ENCODE assay signal across 8 cellular contexts in genomic region chr7:114922151-114922651, GRCh38. TPM values are rescaled to one million over a fixed set of nuclear protein-coding genes. Genes with fewer than 3 reads are reported as not detected.
DNase-seq lines count a peak whose midpoint lies in the region; ATAC-seq and TF ChIP-seq lines count a peak whose summit lies in the region.

No MANE protein-coding gene starts in this region.

- DNase-seq in IMR-90 (peak; percentile 64), dorsolateral prefrontal cortex (peak in 3 of 10 donors; percentile 41 to 47 (median 45)), memory B cell (ENCODE audit: low spot score in 2 of 2) (peak; percentile 32 to 58), KG1 (lab: John Stamatoyannopoulos, UW) (no peak)
- peak; percentile 89 for DNase-seq in activated CD4-positive, alpha-beta T cell treated with anti-CD3 and anti-CD28 coated beads, Interleukin-2, amount 10 ng/mL, durations not matched to agents 24 days and 14 days
- peak; percentile 22 to 35 for DNase-seq in stimulated activated CD8-positive, alpha-beta memory T cell treated with anti-CD3 and anti-CD28 coated beads, Interleukin-2, amount 100 ng/mL, for 1 hour (ENCODE audit: low read depth in 2 of 2)

- H3K18ac ChIP-seq in IMR-90 (ENCODE audit: low read depth, low read length) = peak overlapping the region; percentile 90

- H3K4me2 ChIP-seq in DOHH2 (ENCODE audit: low read length) (peak overlapping the region; percentile 92), IMR-90 (ENCODE audit: low read depth, low read length) (peak overlapping the region; percentile 95)

- POLR2A ChIA-PET in IMR-90 (lab: Charles Lee; ENCODE audit: unreplicated experiment) = no interaction called here

- peak overlapping the region; percentile 74 for H3K56ac ChIP-seq in IMR-90 (ENCODE audit: extremely low read depth, insufficient read depth, low read length)

- H4K20me1 ChIP-seq in DOHH2 (ENCODE audit: control insufficient read depth, insufficient read depth, low read depth, low read length) (no peaks in the 10 kb centered on the region), IMR-90 (ENCODE audit: insufficient read depth, low read length) (no peaks in the 10 kb centered on the region)

- ATAC-seq in GM21526 (IDR thresholded peaks at IDR 0.05; ENCODE audit: low FRiP score, unreplicated experiment) (peak; percentile 42), IMR-90 (ENCODE audit: low read depth) (peak; percentile 79), memory B cell (ENCODE audit: low read depth) (peak; percentile 68)

- peak; percentile 15 for TF ChIP-seq RAD21 in IMR-90 (IDR thresholded peaks at IDR 0.05; ENCODE audit: low read length)

- dilution Hi-C loops in IMR-90 (cut with HindIII; ENCODE audit: low sequenced_read_pairs, unreplicated experiment) = no loop called here

- H2AFZ ChIP-seq in IMR-90 (replicated peaks; ENCODE audit: low read length, poor library complexity) = peak overlapping the region; percentile 92

- CTCF ChIA-PET in IMR-90 (lab: Yijun Ruan, JAX) = no interaction called here

- peak overlapping the region; percentile 68 for H2BK5ac ChIP-seq in IMR-90 (ENCODE audit: low read depth, low read length, poor library complexity, severe bottlenecking)

- H2AK5ac ChIP-seq in IMR-90 (ENCODE audit: low read depth, low read length) = 0 out of 2 replicates have a peak overlapping the region, but pooled peaks have one; percentile 44

- peak; percentile 80 for TF ChIP-seq POLR2A in IMR-90 (IDR thresholded peaks at IDR 0.05; ENCODE audit: low read depth, low read length)

- peaks cover 7% of the 10 kb centered on the region for H3F3A ChIP-seq in DOHH2 (ENCODE audit: control insufficient read depth, insufficient read depth)

- H3K4me1 ChIP-seq in DOHH2 (ENCODE audit: control insufficient read depth, low read length) = peaks cover 31% of the 10 kb centered on the region
- H3K4me1 ChIP-seq in IMR-90 (ENCODE audit: control insufficient read depth, insufficient read depth, low read length) = peaks cover 4% of the 10 kb centered on the region; the same call in 1 of the 2 replicates

- peak overlapping the region; percentile 88 for H3K14ac ChIP-seq in IMR-90 (replicated peaks; ENCODE audit: low read depth, low read length)

- no TSS peak for BruUV-seq in IMR-90 (replicated peaks; lab: Mats Ljungman, UMichigan)

- peak overlapping the region; percentile 93 for H3K9ac ChIP-seq in IMR-90 (ENCODE audit: low read depth, low read length)

- H3K4me3 ChIP-seq in DOHH2 (ENCODE audit: low read length) = peak overlapping the region; percentile 88
- peak overlapping the region; percentile 68 for H3K4me3 ChIP-seq in IMR-90 (ENCODE audit: insufficient read depth, low read depth, low read length)
- peak overlapping the region; percentile 48 to 81 (median 66) for H3K4me3 ChIP-seq in dorsolateral prefrontal cortex

- intact Hi-C loops in IMR-90 (cut with micrococcal nuclease) (loop anchor here (2.0 to 10.0 kb wide), 3 partner anchors 435 to 837 kb away; no protein-coding TSS in a partner anchor), dorsolateral prefrontal cortex (cut with DNase I) (no loop called here)
- intact Hi-C loops in activated CD4-positive, alpha-beta T cell treated with anti-CD3 and anti-CD28 coated beads, Interleukin-2, amount 10 ng/mL, durations not matched to agents 24 days and 14 days (cut with micrococcal nuclease) = loop anchor here (1.0 to 10.0 kb wide), 3 partner anchors 87 to 1293 kb away; partner anchors contain the start of gene TES

- H3K27me3 Mint-ChIP-seq in activated CD4-positive, alpha-beta T cell treated with anti-CD3 and anti-CD28 coated beads, Interleukin-2, amount 10 ng/mL, durations not matched to agents 24 days and 14 days = no peaks in the 10 kb centered on the region
- no peaks in the 10 kb centered on the region for H3K27me3 Mint-ChIP-seq in memory B cell

- peak overlapping the region; percentile 93 for H3K4ac ChIP-seq in IMR-90 (ENCODE audit: low read depth, low read length)

- peak overlapping the region; percentile 81 for H4K91ac ChIP-seq in IMR-90 (ENCODE audit: insufficient read depth, low read depth, low read length)

- peak overlapping the region; percentile 98 for H3K27ac Mint-ChIP-seq in activated CD4-positive, alpha-beta T cell treated with anti-CD3 and anti-CD28 coated beads, Interleukin-2, amount 10 ng/mL, durations not matched to agents 24 days and 14 days
- peak overlapping the region; percentile 94 for H3K27ac Mint-ChIP-seq in memory B cell

- H3K9me2 ChIP-seq in DOHH2 (replicated peaks; ENCODE audit: control insufficient read depth, low read length) = no peaks in the 10 kb centered on the region

- 0 out of 2 replicates have a peak, but pooled peaks cover 2% of the 10 kb centered on the region for H3K9me1 ChIP-seq in IMR-90 (ENCODE audit: insufficient read depth, low read length)

- H2AK9ac ChIP-seq in IMR-90 (replicated peaks; ENCODE audit: low read depth, low read length, poor library complexity) = peak overlapping the region; percentile 88

- H2BK120ac ChIP-seq in IMR-90 (ENCODE audit: low read depth, low read length) = peak overlapping the region; percentile 95

- H3K27me3 ChIP-seq in DOHH2 (ENCODE audit: control insufficient read depth, low read length) (no peaks in the 10 kb centered on the region), IMR-90 (ENCODE audit: control insufficient read depth, insufficient read depth, low read length) (no peaks in the 10 kb centered on the region), dorsolateral prefrontal cortex (peaks cover 0 to 25% (median 3%) of the 10 kb centered on the region in 45 donors)

- H2BK20ac ChIP-seq in IMR-90 (ENCODE audit: low read depth, low read length) = peak overlapping the region; percentile 72; the same call in 1 of the 2 replicates

- H3K4me3 Mint-ChIP-seq in activated CD4-positive, alpha-beta T cell treated with anti-CD3 and anti-CD28 coated beads, Interleukin-2, amount 10 ng/mL, durations not matched to agents 24 days and 14 days = peak overlapping the region; percentile 96
- H3K4me3 Mint-ChIP-seq in memory B cell = peak overlapping the region; percentile 99

- H3K79me1 ChIP-seq in IMR-90 (ENCODE audit: low read depth in 1 of 2, low read length in 2 of 2) = peaks cover 6 to 23% of the 10 kb centered on the region in 2 experiments; a peak in 3 of 4 replicates

- H3K9me3 Mint-ChIP-seq in activated CD4-positive, alpha-beta T cell treated with anti-CD3 and anti-CD28 coated beads, Interleukin-2, amount 10 ng/mL, durations not matched to agents 24 days and 14 days = no peaks in the 10 kb centered on the region
- H3K9me3 Mint-ChIP-seq in memory B cell = no peaks in the 10 kb centered on the region

- TF ChIP-seq CTCF in DOHH2 (IDR thresholded peaks at IDR 0.05; ENCODE audit: low read depth, low read length, poor library complexity, severe bottlenecking) = no peak
- no peak for TF ChIP-seq CTCF in IMR-90 (conservative IDR thresholded peaks at IDR 0.05; ENCODE audit: low read depth, low read length)
- TF ChIP-seq CTCF in dorsolateral prefrontal cortex (IDR thresholded peaks at IDR 0.05 in 54 of 56, conservative IDR thresholded peaks at IDR 0.05 in 2 of 56; ENCODE audit: low read depth in 1 of 56, partially characterized antibody in 56 of 56) = no peak

- peak overlapping the region; percentile 87 for H4K5ac ChIP-seq in IMR-90 (ENCODE audit: low read depth, low read length)

- peaks cover 11% of the 10 kb centered on the region for H3K79me2 ChIP-seq in DOHH2 (ENCODE audit: control insufficient read depth, low read length)

- 2% methylated on average over 11 of the region's 48 CpGs; no CpG with 5 or more reads in 1 of the 2 experiments for WGBS in IMR-90 (ENCODE audit: extremely low coverage in 2 of 2, insufficient read length in 1 of 2), 2 experiments

- peaks cover 34% of the 10 kb centered on the region for H3K36me3 Mint-ChIP-seq in activated CD4-positive, alpha-beta T cell treated with anti-CD3 and anti-CD28 coated beads, Interleukin-2, amount 10 ng/mL, durations not matched to agents 24 days and 14 days (ENCODE audit: low read depth)
- peaks cover 1% of the 10 kb centered on the region for H3K36me3 Mint-ChIP-seq in memory B cell

- in situ Hi-C loops in IMR-90 (cut with MboI; ENCODE audit: low sequenced_read_pairs) = no loop called here

- H3K27ac ChIP-seq in DOHH2 (ENCODE audit: low read depth, low read length) (peak overlapping the region; percentile 63), IMR-90 (ENCODE audit: insufficient read depth, low read length) (peak overlapping the region; percentile 77), dorsolateral prefrontal cortex (peak overlapping the region in 27 of 59 donors; percentile 18 to 84 (median 46))

- H3K36me3 ChIP-seq in DOHH2 (ENCODE audit: control insufficient read depth, low read length) = 0 out of 2 replicates have a peak, but pooled peaks cover 2% of the 10 kb centered on the region
- H3K36me3 ChIP-seq in IMR-90 (ENCODE audit: control insufficient read depth, insufficient read depth, low read length) = no peaks in the 10 kb centered on the region; the same call in 1 of the 2 replicates

- H3K9me3 ChIP-seq in DOHH2 (ENCODE audit: control insufficient read depth, insufficient read depth, low read length) (no peaks in the 10 kb centered on the region), IMR-90 (ENCODE audit: control insufficient read depth, insufficient read depth, low read length) (no peaks in the 10 kb centered on the region)

- peak overlapping the region; percentile 81; the same call in 1 of the 2 replicates for H3K23ac ChIP-seq in IMR-90 (ENCODE audit: low read depth, low read length)

- H3K4me1 Mint-ChIP-seq in activated CD4-positive, alpha-beta T cell treated with anti-CD3 and anti-CD28 coated beads, Interleukin-2, amount 10 ng/mL, durations not matched to agents 24 days and 14 days = peaks cover 55% of the 10 kb centered on the region
- H3K4me1 Mint-ChIP-seq in memory B cell = peaks cover 33% of the 10 kb centered on the region

- peak overlapping the region; percentile 73 to 78 for H4K8ac ChIP-seq in IMR-90 (ENCODE audit: low read depth in 2 of 2, low read length in 2 of 2)

- peak overlapping the region; percentile 43; the same call in 1 of the 3 replicates for H2BK15ac ChIP-seq in IMR-90 (ENCODE audit: low read depth, low read length)

TF ChIP-seq in IMR-90, 13 proteins besides CTCF, POLR2A, EP300 and RAD21 (continues in another document):
- TF ChIP-seq NFE2L2 (IDR thresholded peaks at IDR 0.05; ENCODE audit: low read depth, low read length) (no peak), FOS (IDR thresholded peaks at IDR 0.05; ENCODE audit: low read depth, low read length) (no peak), CEBPB (IDR thresholded peaks at IDR 0.05; ENCODE audit: low read depth, low read length) (no peak), CHD1 (IDR thresholded peaks at IDR 0.05; ENCODE audit: low read depth, low read length) (no peak), RCOR1 (IDR thresholded peaks at IDR 0.05; ENCODE audit: insufficient replicate concordance, low read length) (no peak), MAZ (IDR thresholded peaks at IDR 0.05; ENCODE audit: borderline replicate concordance, low read depth, low read length) (no peak; the same call in 1 of the 2 replicates)

RNA-seq across cellular contexts. Expression of gene MDFIC, which starts 0.3 kb away (rescaled TPM):
- total RNA-seq in IMR-90 (2012; rRNA removed) (29.7 and 35.0 TPM in 2 replicates), dorsolateral prefrontal cortex (10 to 100 TPM in 13 of 120 experiments, 1 to 10 TPM in 107; 2.5 to 15.1 (median 7.2) TPM)
- 16.9 and 18.1 TPM in 2 replicates for polyA plus RNA-seq in IMR-90 (2012; rRNA removed)
- 7.5 and 10.8 TPM in 2 replicates for polyA plus RNA-seq in IMR-90 (2012; cell fraction: cytosol; rRNA removed)
- polyA plus RNA-seq in IMR-90 (2012; cell fraction: nucleus; rRNA removed; ENCODE audit: low replicate concordance) = 2.9 and 8.2 TPM in 2 replicates
- total RNA-seq in activated CD4-positive, alpha-beta T cell treated with anti-CD3 and anti-CD28 coated beads, Interleukin-2, amount 10 ng/mL, durations not matched to agents 24 days and 14 days = 172 and 175 TPM in 2 replicates

Comparison
In these comparisons a context has a peak if more than half of its experiments do, and no peak if none do; other contexts are left out.
1. intact Hi-C loops: an anchor here in IMR-90 (2.0 to 10.0 kb wide) and activated CD4-positive, alpha-beta T cell treated with anti-CD3 and anti-CD28 coated beads, Interleukin-2, amount 10 ng/mL, durations not matched to agents 24 days and 14 days (1.0 to 10.0 kb wide); none called in dorsolateral prefrontal cortex.